ENCODE assay signal across 8 cellular contexts in genomic region chr15:30718038-30718657, GRCh38.
DNase-seq lines count a peak whose midpoint lies in the region; ATAC-seq and FAIRE-seq lines count a peak whose summit lies in the region.
"Not testable (repeated sequence)": the region's sequence is repeated elsewhere in the genome, so short reads cannot be mapped to it uniquely, and the experiment has no call there.

No MANE protein-coding gene starts in this region.

- not testable (repeated sequence) for H3K4me1 Mint-ChIP-seq in memory B cell

- not testable (repeated sequence) for H3K9me3 Mint-ChIP-seq in memory B cell

- not testable (repeated sequence) for H3K27ac Mint-ChIP-seq in memory B cell

- not testable (repeated sequence) for DNase-seq in GM18507 (ENCODE audit: extremely low spot score, insufficient read length, low read depth); memory B cell (ENCODE audit: low spot score in 2 of 2)
- DNase-seq in GM19238 (ENCODE audit: insufficient read length, low spot score): peak; percentile 7
- peak; percentile 16 for DNase-seq in KBM-7
- peak; percentile 21 for DNase-seq in UCSD-AML1 (lab: John Stamatoyannopoulos, UW; ENCODE audit: unreplicated experiment)

- peak overlapping the region; percentile 16 for H3K4me3 Mint-ChIP-seq in memory B cell

- H3K27me3 Mint-ChIP-seq in memory B cell: not testable (repeated sequence)

- in situ Hi-C loops in KBM-7 (cut with MboI; ENCODE audit: low pct_unique_long_range_greater_than_20kb, low sequenced_read_pairs): not testable (repeated sequence)

- peak; percentile 71 for ATAC-seq in GM19463 (IDR thresholded peaks at IDR 0.05; ENCODE audit: unreplicated experiment)
- ATAC-seq in GM21786 (IDR thresholded peaks at IDR 0.05; ENCODE audit: unreplicated experiment): peak; percentile 61
- ATAC-seq in HG02943 (IDR thresholded peaks at IDR 0.05; ENCODE audit: low read depth, unreplicated experiment): peak; percentile 70
- ATAC-seq in memory B cell (ENCODE audit: low read depth): not testable (repeated sequence)

- not testable (repeated sequence) for H3K36me3 Mint-ChIP-seq in memory B cell

- FAIRE-seq in GM18507 (lab: Jason Lieb, UNC): peak; percentile 92
